ENCODE assay signal across 1 cellular context in the genomic region with DNA sequence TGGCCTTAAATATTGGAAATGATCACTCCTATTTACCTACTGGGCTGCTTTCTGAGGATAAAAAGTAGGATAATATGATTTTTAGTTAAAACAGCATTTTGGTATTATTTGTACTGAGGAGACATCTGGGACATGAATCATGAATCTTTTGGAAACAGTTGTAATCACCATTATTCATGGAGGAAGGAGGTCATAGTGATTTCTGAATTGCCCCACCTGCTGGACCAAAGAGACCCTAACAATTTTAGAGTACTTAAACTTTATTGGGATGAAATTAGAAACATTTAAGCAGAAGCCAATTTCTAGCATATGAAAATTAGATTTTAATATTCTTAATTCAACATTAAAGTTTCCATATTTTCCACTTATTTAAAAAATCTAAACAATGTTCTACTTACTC.
TF ChIP-seq lines count a peak whose summit lies in the region.

No MANE protein-coding gene starts in this region.

TF ChIP-seq in GM23338, 12 proteins besides CTCF, POLR2A, EP300 and RAD21 (continued from another document):
- TF ChIP-seq, protein P1, sequence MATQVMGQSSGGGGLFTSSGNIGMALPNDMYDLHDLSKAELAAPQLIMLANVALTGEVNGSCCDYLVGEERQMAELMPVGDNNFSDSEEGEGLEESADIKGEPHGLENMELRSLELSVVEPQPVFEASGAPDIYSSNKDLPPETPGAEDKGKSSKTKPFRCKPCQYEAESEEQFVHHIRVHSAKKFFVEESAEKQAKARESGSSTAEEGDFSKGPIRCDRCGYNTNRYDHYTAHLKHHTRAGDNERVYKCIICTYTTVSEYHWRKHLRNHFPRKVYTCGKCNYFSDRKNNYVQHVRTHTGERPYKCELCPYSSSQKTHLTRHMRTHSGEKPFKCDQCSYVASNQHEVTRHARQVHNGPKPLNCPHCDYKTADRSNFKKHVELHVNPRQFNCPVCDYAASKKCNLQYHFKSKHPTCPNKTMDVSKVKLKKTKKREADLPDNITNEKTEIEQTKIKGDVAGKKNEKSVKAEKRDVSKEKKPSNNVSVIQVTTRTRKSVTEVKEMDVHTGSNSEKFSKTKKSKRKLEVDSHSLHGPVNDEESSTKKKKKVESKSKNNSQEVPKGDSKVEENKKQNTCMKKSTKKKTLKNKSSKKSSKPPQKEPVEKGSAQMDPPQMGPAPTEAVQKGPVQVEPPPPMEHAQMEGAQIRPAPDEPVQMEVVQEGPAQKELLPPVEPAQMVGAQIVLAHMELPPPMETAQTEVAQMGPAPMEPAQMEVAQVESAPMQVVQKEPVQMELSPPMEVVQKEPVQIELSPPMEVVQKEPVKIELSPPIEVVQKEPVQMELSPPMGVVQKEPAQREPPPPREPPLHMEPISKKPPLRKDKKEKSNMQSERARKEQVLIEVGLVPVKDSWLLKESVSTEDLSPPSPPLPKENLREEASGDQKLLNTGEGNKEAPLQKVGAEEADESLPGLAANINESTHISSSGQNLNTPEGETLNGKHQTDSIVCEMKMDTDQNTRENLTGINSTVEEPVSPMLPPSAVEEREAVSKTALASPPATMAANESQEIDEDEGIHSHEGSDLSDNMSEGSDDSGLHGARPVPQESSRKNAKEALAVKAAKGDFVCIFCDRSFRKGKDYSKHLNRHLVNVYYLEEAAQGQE (IDR thresholded peaks at IDR 0.05; ENCODE audit: unreplicated experiment): no peak
- TF ChIP-seq EZH2phosphoT487 (IDR thresholded peaks at IDR 0.05; ENCODE audit: unreplicated experiment) (no peak), ZNF114 (CRISPR knock-in tag; IDR thresholded peaks at IDR 0.05) (no peak), STAT1 (IDR thresholded peaks at IDR 0.05; ENCODE audit: unreplicated experiment) (no peak)
TF ChIP-seq in GM23338: peak in this region for 0.
